20 cellular contexts compared by ENCODE assay signal in genomic region chr19:18474366-18474887, GRCh38. TPM values are rescaled to one million over a fixed set of nuclear protein-coding genes. Genes with fewer than 3 reads are reported as not detected.
DNase-seq lines count a peak whose midpoint lies in the region; ATAC-seq and TF ChIP-seq lines count a peak whose summit lies in the region.
"Had no signal": no experiment of that assay in that cellular context is flagged by ENCODE, and none has a peak within 500 bp of the region (broad histone marks: within the 10 kb centered on the region; RNA-seq: fewer than 3 reads in every experiment).

No MANE protein-coding gene starts in this region.

- POLR2A ChIA-PET in activated CD4-positive, alpha-beta T cell treated with anti-CD3 and anti-CD28 coated beads, Interleukin-2, amount 10 ng/mL, durations not matched to agents 7 days and 5 days (lab: Charles Lee): no interaction called here
- POLR2A ChIA-PET in activated CD4-positive, alpha-beta memory T cell treated with anti-CD3 and anti-CD28 coated beads, Interleukin-2, amount 10 ng/mL, durations not matched to agents 7 days and 5 days (lab: Charles Lee): interaction anchor here (1.0 to 1.8 kb wide), 3 partner anchors 25 to 83 kb away, joined by 3 to 5 read pairs (median 5); partner anchors contain the start of gene KXD1

- no peaks in the 10 kb centered on the region for H3K9me3 Mint-ChIP-seq in activated CD4-positive, alpha-beta T cell treated with anti-CD3 and anti-CD28 coated beads, Interleukin-2, amount 10 ng/mL, durations not matched to agents 7 days and 5 days
- no peaks in the 10 kb centered on the region for H3K9me3 Mint-ChIP-seq in activated CD4-positive, alpha-beta memory T cell treated with anti-CD3 and anti-CD28 coated beads, Interleukin-2, amount 10 ng/mL, durations not matched to agents 7 days and 5 days
- no peaks in the 10 kb centered on the region for H3K9me3 Mint-ChIP-seq in stimulated activated effector memory CD8-positive, alpha-beta T cell treated with anti-CD3 and anti-CD28 coated beads, Interleukin-12 subunit alpha, Interleukin-12 subunit beta, amount 100 ng/mL, for 72 hours
- H3K9me3 Mint-ChIP-seq: type B pancreatic cell had no signal

- no peak overlapping the region for H3K4me3 Mint-ChIP-seq in activated CD4-positive, alpha-beta T cell treated with anti-CD3 and anti-CD28 coated beads, Interleukin-2, amount 10 ng/mL, durations not matched to agents 7 days and 5 days
- no peak overlapping the region for H3K4me3 Mint-ChIP-seq in activated CD4-positive, alpha-beta memory T cell treated with anti-CD3 and anti-CD28 coated beads, Interleukin-2, amount 10 ng/mL, durations not matched to agents 7 days and 5 days
- H3K4me3 Mint-ChIP-seq in stimulated activated effector memory CD8-positive, alpha-beta T cell treated with anti-CD3 and anti-CD28 coated beads, Interleukin-12 subunit alpha, Interleukin-12 subunit beta, amount 100 ng/mL, for 72 hours: peak overlapping the region; percentile 56
- H3K4me3 Mint-ChIP-seq: type B pancreatic cell had no signal

- CTCF ChIA-PET in activated CD4-positive, alpha-beta T cell treated with anti-CD3 and anti-CD28 coated beads, Interleukin-2, amount 10 ng/mL, durations not matched to agents 7 days and 5 days (lab: Charles Lee): interaction anchor here (0.6 to 1.6 kb wide), 5 partner anchors 11 to 229 kb away, joined by 3 to 5 read pairs (median 4); no protein-coding TSS in a partner anchor
- CTCF ChIA-PET in activated CD4-positive, alpha-beta memory T cell treated with anti-CD3 and anti-CD28 coated beads, Interleukin-2, amount 10 ng/mL, durations not matched to agents 7 days and 5 days (lab: Charles Lee): interaction anchor here (1.0 to 1.5 kb wide), 3 partner anchors 21 to 114 kb away, joined by 3 to 5 read pairs (median 3); partner anchors contain the start of gene REX1BD

- no peak for TF ChIP-seq RAD21 in liver (IDR thresholded peaks at IDR 0.05)

- H3K27me3 Mint-ChIP-seq in activated CD4-positive, alpha-beta T cell treated with anti-CD3 and anti-CD28 coated beads, Interleukin-2, amount 10 ng/mL, durations not matched to agents 7 days and 5 days: no peaks in the 10 kb centered on the region
- H3K27me3 Mint-ChIP-seq in activated CD4-positive, alpha-beta memory T cell treated with anti-CD3 and anti-CD28 coated beads, Interleukin-2, amount 10 ng/mL, durations not matched to agents 7 days and 5 days: no peaks in the 10 kb centered on the region
- H3K27me3 Mint-ChIP-seq: type B pancreatic cell had no signal

- no peak for ATAC-seq in stimulated activated effector memory CD8-positive, alpha-beta T cell treated with anti-CD3 and anti-CD28 coated beads, Interleukin-12 subunit alpha, Interleukin-12 subunit beta, amount 100 ng/mL, for 72 hours
- no peak for ATAC-seq in HG03039 (IDR thresholded peaks at IDR 0.05; ENCODE audit: unreplicated experiment)
- no peak for ATAC-seq in GM21723 (IDR thresholded peaks at IDR 0.05; ENCODE audit: unreplicated experiment)
- ATAC-seq: SK-N-SH treated with all-trans-retinoic acid at 6 μM for 48 hours had no signal

- no peak for TF ChIP-seq CTCF in liver (IDR thresholded peaks at IDR 0.05; ENCODE audit: low read depth, low read length, missing input control)

- peak overlapping the region; percentile 54 to 55 for H3K27ac ChIP-seq in liver (ENCODE audit: low read depth in 1 of 2, low read length in 2 of 2)
- H3K27ac ChIP-seq: PC-9 had no signal

- peaks cover 47% of the 10 kb centered on the region for H3K4me1 Mint-ChIP-seq in activated CD4-positive, alpha-beta T cell treated with anti-CD3 and anti-CD28 coated beads, Interleukin-2, amount 10 ng/mL, durations not matched to agents 7 days and 5 days
- peaks cover 65% of the 10 kb centered on the region for H3K4me1 Mint-ChIP-seq in activated CD4-positive, alpha-beta memory T cell treated with anti-CD3 and anti-CD28 coated beads, Interleukin-2, amount 10 ng/mL, durations not matched to agents 7 days and 5 days
- peaks cover 81% of the 10 kb centered on the region for H3K4me1 Mint-ChIP-seq in stimulated activated effector memory CD8-positive, alpha-beta T cell treated with anti-CD3 and anti-CD28 coated beads, Interleukin-12 subunit alpha, Interleukin-12 subunit beta, amount 100 ng/mL, for 72 hours

- H3K4me3 ChIP-seq in liver (ENCODE audit: low read depth in 1 of 3, low read length in 3 of 3): no peak overlapping the region
- H3K4me3 ChIP-seq: PC-9, smooth muscle cell had no signal

- peaks cover 0 to 4% (median 0%) of the 10 kb centered on the region in 4 donors for H3K36me3 ChIP-seq in liver (ENCODE audit: control insufficient read depth in 4 of 4, insufficient read depth in 3 of 4, low read depth in 1 of 4, low read length in 3 of 4)

- no peaks in the 10 kb centered on the region for H3K9me3 ChIP-seq in liver (ENCODE audit: control insufficient read depth in 4 of 4, low read length in 3 of 4)

- H3K9ac ChIP-seq in liver (ENCODE audit: low read depth in 1 of 2, low read length in 2 of 2): no peak overlapping the region

- WGBS in liver: 91% methylated on average over 13 of the region's 13 CpGs

- peaks cover 18 to 53% (median 34%) of the 10 kb centered on the region in 4 donors for H3K4me1 ChIP-seq in liver (ENCODE audit: control insufficient read depth in 4 of 4, insufficient read depth in 4 of 4, low read length in 3 of 4)

- no peak for DNase-seq in activated CD4-positive, alpha-beta T cell treated with anti-CD3 and anti-CD28 coated beads, Interleukin-2, amount 10 ng/mL, durations not matched to agents 7 days and 5 days
- DNase-seq in activated CD4-positive, alpha-beta T cell treated with anti-CD3 and anti-CD28 coated beads for 1 hour: no peak
- no peak for DNase-seq in activated CD4-positive, alpha-beta memory T cell treated with anti-CD3 and anti-CD28 coated beads, Interleukin-2, amount 10 ng/mL, durations not matched to agents 7 days and 5 days
- DNase-seq in stimulated activated effector memory CD8-positive, alpha-beta T cell treated with anti-CD3 and anti-CD28 coated beads, Interleukin-12 subunit alpha, Interleukin-12 subunit beta, amount 100 ng/mL, for 72 hours (ENCODE audit: low spot score in 2 of 2): no peak
- DNase-seq in stimulated activated CD4-positive, alpha-beta T cell treated with anti-CD3 and anti-CD28 coated beads, Interleukin-4, amount 100 ng/mL, for 24 hours: no peak
- DNase-seq: activated CD4-positive, alpha-beta T cell treated with anti-CD3 and anti-CD28 coated beads, Interleukin-2, amount 50 U/mL, for 4 hours; aorta; C1 segment of cervical spinal cord; foreskin fibroblast; NCI-H1417; NCI-H2171; NCI-H748 treated with DMSO at 0.1 percent for 48 hours; PC-9; posterior cingulate gyrus had no signal

- H3K36me3 Mint-ChIP-seq in activated CD4-positive, alpha-beta T cell treated with anti-CD3 and anti-CD28 coated beads, Interleukin-2, amount 10 ng/mL, durations not matched to agents 7 days and 5 days (ENCODE audit: low read depth): peaks cover 3% of the 10 kb centered on the region
- H3K36me3 Mint-ChIP-seq in activated CD4-positive, alpha-beta memory T cell treated with anti-CD3 and anti-CD28 coated beads, Interleukin-2, amount 10 ng/mL, durations not matched to agents 7 days and 5 days (ENCODE audit: low read depth): peaks cover 2% of the 10 kb centered on the region
- H3K36me3 Mint-ChIP-seq in stimulated activated effector memory CD8-positive, alpha-beta T cell treated with anti-CD3 and anti-CD28 coated beads, Interleukin-12 subunit alpha, Interleukin-12 subunit beta, amount 100 ng/mL, for 72 hours: peaks cover 59% of the 10 kb centered on the region

- peak overlapping the region; percentile 9 for H3K27ac Mint-ChIP-seq in activated CD4-positive, alpha-beta T cell treated with anti-CD3 and anti-CD28 coated beads, Interleukin-2, amount 10 ng/mL, durations not matched to agents 7 days and 5 days
- peak overlapping the region; percentile 88 for H3K27ac Mint-ChIP-seq in activated CD4-positive, alpha-beta memory T cell treated with anti-CD3 and anti-CD28 coated beads, Interleukin-2, amount 10 ng/mL, durations not matched to agents 7 days and 5 days
- peak overlapping the region; percentile 93 for H3K27ac Mint-ChIP-seq in stimulated activated effector memory CD8-positive, alpha-beta T cell treated with anti-CD3 and anti-CD28 coated beads, Interleukin-12 subunit alpha, Interleukin-12 subunit beta, amount 100 ng/mL, for 72 hours
- H3K27ac Mint-ChIP-seq: type B pancreatic cell had no signal

- H3K27me3 ChIP-seq in liver (ENCODE audit: control insufficient read depth in 4 of 4, insufficient read depth in 4 of 4, low read length in 3 of 4): no peaks in the 10 kb centered on the region

TF ChIP-seq in liver, 16 proteins besides CTCF, POLR2A, EP300 and RAD21:
- TF ChIP-seq ATF3 (IDR thresholded peaks at IDR 0.05) (no peak), FOXA1 (IDR thresholded peaks at IDR 0.05) (no peak)

RNA-seq across cellular contexts. Expression of gene ISYNA1, which starts 36.5 kb away (rescaled TPM):
- total RNA-seq in activated CD4-positive, alpha-beta T cell treated with anti-CD3 and anti-CD28 coated beads, Interleukin-2, amount 10 ng/mL, durations not matched to agents 7 days and 5 days: 10 to 100 TPM; 10.7 to 12.1 TPM
- total RNA-seq in activated CD4-positive, alpha-beta memory T cell treated with anti-CD3 and anti-CD28 coated beads, Interleukin-2, amount 10 ng/mL, durations not matched to agents 7 days and 5 days: 10 to 100 TPM; 16.7 to 18.0 TPM
- total RNA-seq in liver: 10 to 100 TPM in 1 of 2 donors, 1 to 10 TPM in 1; 8.0 to 41.9 TPM
- polyA plus RNA-seq in liver: 10 to 100 TPM in 1 of 2 donors, 1 to 10 TPM in 1; 4.7 to 12.1 TPM

RNA-seq across cellular contexts. Expression of gene ELL, which starts 47.4 kb away (rescaled TPM):
- total RNA-seq in activated CD4-positive, alpha-beta T cell treated with anti-CD3 and anti-CD28 coated beads, Interleukin-2, amount 10 ng/mL, durations not matched to agents 7 days and 5 days: 10 to 100 TPM; 20.3 to 20.9 TPM
- total RNA-seq in activated CD4-positive, alpha-beta memory T cell treated with anti-CD3 and anti-CD28 coated beads, Interleukin-2, amount 10 ng/mL, durations not matched to agents 7 days and 5 days: 10 to 100 TPM; 26.2 to 26.3 TPM
- total RNA-seq in liver: 10 to 100 TPM in 1 of 2 donors, 1 to 10 TPM in 1; 7.6 to 10.5 TPM
- 1 to 10 TPM; 4.5 to 5.6 TPM for polyA plus RNA-seq in liver

RNA-seq across cellular contexts. Expression of gene SSBP4, which starts 55.2 kb away (rescaled TPM):
- total RNA-seq in activated CD4-positive, alpha-beta T cell treated with anti-CD3 and anti-CD28 coated beads, Interleukin-2, amount 10 ng/mL, durations not matched to agents 7 days and 5 days: 100 to 1,000 TPM; 112 to 123 TPM
- total RNA-seq in activated CD4-positive, alpha-beta memory T cell treated with anti-CD3 and anti-CD28 coated beads, Interleukin-2, amount 10 ng/mL, durations not matched to agents 7 days and 5 days: 100 to 1,000 TPM; 140 to 153 TPM
- total RNA-seq in liver: 10 to 100 TPM in 1 of 2 donors, 1 to 10 TPM in 1; 6.4 to 19.0 TPM
- 10 to 100 TPM in 1 of 2 donors, 1 to 10 TPM in 1; 4.0 to 16.6 TPM for polyA plus RNA-seq in liver

Comparison
In these comparisons a context has a peak if more than half of its experiments do, and no peak if none do; other contexts are left out.
1. H3K27ac Mint-ChIP-seq: peak in every context shown above with its lines; median percentile 93 in stimulated activated effector memory CD8-positive, alpha-beta T cell treated with anti-CD3 and anti-CD28 coated beads, Interleukin-12 subunit alpha, Interleukin-12 subunit beta, amount 100 ng/mL, for 72 hours; 88 in activated CD4-positive, alpha-beta memory T cell treated with anti-CD3 and anti-CD28 coated beads, Interleukin-2, amount 10 ng/mL, durations not matched to agents 7 days and 5 days; 9 in activated CD4-positive, alpha-beta T cell treated with anti-CD3 and anti-CD28 coated beads, Interleukin-2, amount 10 ng/mL, durations not matched to agents 7 days and 5 days.
2. RNA of gene SSBP4, which starts 55.2 kb away (total RNA-seq): 140 to 153 TPM in activated CD4-positive, alpha-beta memory T cell treated with anti-CD3 and anti-CD28 coated beads, Interleukin-2, amount 10 ng/mL, durations not matched to agents 7 days and 5 days and 112 to 123 TPM in activated CD4-positive, alpha-beta T cell treated with anti-CD3 and anti-CD28 coated beads, Interleukin-2, amount 10 ng/mL, durations not matched to agents 7 days and 5 days; 6.4 to 19.0 TPM in liver; every median in the first group is over 4 times any median in the second.